ENCODE assay signal across 15 cellular contexts in genomic region chr22:44786610-44787009, GRCh38. TPM values are rescaled to one million over a fixed set of nuclear protein-coding genes. Genes with fewer than 3 reads are reported as not detected.
A peak's percentile ranks its signal among the peaks of the same experiment; 100 is the strongest.
DNase-seq lines count a peak whose midpoint lies in the region; ATAC-seq and TF ChIP-seq lines count a peak whose summit lies in the region.
"Had no signal": no experiment of that assay in that cellular context is flagged by ENCODE, and none has a peak within 500 bp of the region (broad histone marks: within the 10 kb centered on the region; RNA-seq: fewer than 3 reads in every experiment).

No MANE protein-coding gene starts in this region.

- H3K9me3 Mint-ChIP-seq in WTC11 (peaks cover 5% of the 10 kb centered on the region; the same call in 1 of the 2 replicates), nephron progenitor cell (no peaks in the 10 kb centered on the region)
- H3K9me3 Mint-ChIP-seq: CD8-positive, alpha-beta T cell had no signal

- TF ChIP-seq CTCF in WTC11 (IDR thresholded peaks at IDR 0.05), result no peak
- no peak for TF ChIP-seq CTCF in nephron progenitor cell (IDR thresholded peaks at IDR 0.05)

- no peaks in the 10 kb centered on the region for H3K27me3 Mint-ChIP-seq in WTC11 (ENCODE audit: low read depth)
- peaks cover 9% of the 10 kb centered on the region for H3K27me3 Mint-ChIP-seq in nephron progenitor cell (ENCODE audit: low read depth, poor library complexity)

- CTCF ChIA-PET in WTC11 (lab: Charles Lee), result interaction anchor here (1.2 kb wide), 1 partner anchor 34 kb away, joined by 5 read pairs; no protein-coding TSS in a partner anchor

- DNase-seq in NCI-H82 (lab: John Stamatoyannopoulos, UW) (peak; percentile 38), NCI-H82 treated with DMSO at 0.1 percent for 48 hours (lab: John Stamatoyannopoulos, UW; ENCODE audit: unreplicated experiment) (no peak), WTC11 (ENCODE audit: low spot score) (no peak), nephron progenitor cell (no peak), GM03348 (ENCODE audit: low spot score) (no peak), T1000 (lab: John Stamatoyannopoulos, UW) (no peak)
- DNase-seq: Caco-2; CD4-positive, CD25-positive, alpha-beta regulatory T cell; CD8-positive, alpha-beta T cell; DMS153; DND-41; GM23248 had no signal

- no peak overlapping the region for H3K4me3 Mint-ChIP-seq in WTC11
- no peak overlapping the region for H3K4me3 Mint-ChIP-seq in nephron progenitor cell
- H3K4me3 Mint-ChIP-seq: B cell; CD8-positive, alpha-beta T cell had no signal

- POLR2A ChIA-PET in WTC11 (lab: Charles Lee), result no interaction called here

- peaks cover 12% of the 10 kb centered on the region for H3K4me1 Mint-ChIP-seq in WTC11
- H3K4me1 Mint-ChIP-seq in nephron progenitor cell, result peaks cover 5% of the 10 kb centered on the region
- H3K4me1 Mint-ChIP-seq: B cell; CD4-positive, CD25-positive, alpha-beta regulatory T cell had no signal

- no peak overlapping the region for H3K27ac Mint-ChIP-seq in WTC11
- H3K27ac Mint-ChIP-seq in nephron progenitor cell, result peak overlapping the region; percentile 71
- H3K27ac Mint-ChIP-seq: B cell; CD8-positive, alpha-beta T cell had no signal

- H3K36me3 Mint-ChIP-seq in WTC11 (peaks cover 36% of the 10 kb centered on the region), nephron progenitor cell (ENCODE audit: low read depth) (no peaks in the 10 kb centered on the region)
- H3K36me3 Mint-ChIP-seq: CD4-positive, CD25-positive, alpha-beta regulatory T cell; CD8-positive, alpha-beta T cell had no signal

- ATAC-seq in WTC11, result no peak
- ATAC-seq in HG02763 (IDR thresholded peaks at IDR 0.05; ENCODE audit: unreplicated experiment), result no peak
- ATAC-seq: CD8-positive, alpha-beta T cell; GM12878 had no signal

TF ChIP-seq in WTC11, 78 proteins besides CTCF, POLR2A, EP300 and RAD21:
- TF ChIP-seq ATF3 (CRISPR knock-in tag; conservative IDR thresholded peaks at IDR 0.05) (no peak), TEAD4 (CRISPR knock-in tag; IDR thresholded peaks at IDR 0.05) (no peak), NR2C2 (CRISPR knock-in tag; IDR thresholded peaks at IDR 0.05) (no peak), ATF1 (CRISPR knock-in tag; IDR thresholded peaks at IDR 0.05) (no peak), ZNF121 (CRISPR knock-in tag; IDR thresholded peaks at IDR 0.05) (peak; percentile 89)
TF ChIP-seq in WTC11: peak in this region for 1.

RNA-seq across cellular contexts. Expression of gene ARHGAP8, which starts 34.2 kb away (rescaled TPM):
- 50.5 to 61.4 TPM (median 58.0 TPM) in 3 replicates for total RNA-seq in WTC11 (2021)
- total RNA-seq: GM12878 had no signal
